1 cellular context compared by ENCODE assay signal in the genomic region with DNA sequence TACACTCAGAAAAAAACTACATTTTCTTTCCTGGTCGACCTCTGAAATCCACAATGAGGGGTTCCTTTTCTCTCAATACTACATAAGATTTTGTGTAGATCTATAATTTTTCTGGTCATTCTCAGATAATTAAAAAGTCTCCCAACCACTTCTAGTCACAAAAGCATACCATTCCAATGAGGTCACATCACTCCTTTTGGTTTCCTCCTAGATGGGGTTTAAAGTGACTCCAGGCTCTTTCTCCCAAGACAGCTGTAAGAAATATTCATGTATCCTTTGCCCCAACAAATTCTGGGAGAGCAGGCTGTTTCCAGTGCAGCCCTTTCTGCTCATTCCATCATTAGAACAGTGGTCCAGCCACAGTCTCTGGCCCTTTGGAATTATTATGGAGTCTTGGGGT.
TF ChIP-seq lines count a peak whose summit lies in the region.

No MANE protein-coding gene starts in this region.

TF ChIP-seq in IMR-90, 13 proteins besides CTCF, POLR2A, EP300 and RAD21:
- TF ChIP-seq NFE2L2 (IDR thresholded peaks at IDR 0.05; ENCODE audit: low read depth, low read length) (no peak), USF2 (IDR thresholded peaks at IDR 0.05; ENCODE audit: low read depth, low read length) (no peak), MAZ (IDR thresholded peaks at IDR 0.05; ENCODE audit: borderline replicate concordance, low read depth, low read length) (no peak), CEBPB (IDR thresholded peaks at IDR 0.05; ENCODE audit: low read depth, low read length) (no peak)
- TF ChIP-seq, protein P1, sequence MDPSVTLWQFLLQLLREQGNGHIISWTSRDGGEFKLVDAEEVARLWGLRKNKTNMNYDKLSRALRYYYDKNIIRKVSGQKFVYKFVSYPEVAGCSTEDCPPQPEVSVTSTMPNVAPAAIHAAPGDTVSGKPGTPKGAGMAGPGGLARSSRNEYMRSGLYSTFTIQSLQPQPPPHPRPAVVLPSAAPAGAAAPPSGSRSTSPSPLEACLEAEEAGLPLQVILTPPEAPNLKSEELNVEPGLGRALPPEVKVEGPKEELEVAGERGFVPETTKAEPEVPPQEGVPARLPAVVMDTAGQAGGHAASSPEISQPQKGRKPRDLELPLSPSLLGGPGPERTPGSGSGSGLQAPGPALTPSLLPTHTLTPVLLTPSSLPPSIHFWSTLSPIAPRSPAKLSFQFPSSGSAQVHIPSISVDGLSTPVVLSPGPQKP (IDR thresholded peaks at IDR 0.05; ENCODE audit: borderline replicate concordance, low read depth, low read length) = no peak
